In the genomic region with DNA sequence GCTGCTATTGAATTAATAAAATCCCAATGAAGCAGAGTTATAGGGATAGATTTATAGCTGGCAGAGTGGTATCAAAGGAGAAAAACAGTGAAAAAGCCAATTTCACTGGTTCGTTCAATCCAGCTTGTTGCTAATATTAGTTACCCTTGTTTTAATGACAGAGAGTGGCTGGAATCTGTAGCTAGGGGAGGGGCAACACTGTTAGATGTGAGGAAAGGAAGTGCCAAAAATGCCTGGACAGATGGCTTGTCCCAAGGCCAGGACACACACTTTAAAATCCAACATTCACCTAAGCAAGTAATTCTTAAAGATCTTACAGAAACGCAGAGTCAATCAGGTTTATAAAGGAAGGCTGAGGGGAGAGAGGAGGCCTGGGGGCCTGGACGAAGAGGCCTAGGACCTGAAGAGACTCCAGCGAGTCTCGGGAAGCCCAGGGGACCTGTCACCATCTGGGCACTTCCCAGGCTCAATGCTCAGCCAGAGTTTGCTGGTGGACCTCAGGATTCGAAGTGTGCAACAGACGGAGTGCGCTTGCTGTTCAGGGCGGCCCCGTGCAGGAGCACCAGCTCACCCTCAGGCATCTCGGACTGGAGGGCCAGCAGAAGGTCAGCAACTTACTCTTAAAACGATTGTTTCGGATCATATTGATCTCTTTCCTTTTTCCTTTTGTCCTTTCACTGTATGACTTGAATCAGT, we compare ENCODE assay signal across 19 cellular contexts. TPM values are rescaled to one million over a fixed set of nuclear protein-coding genes. Genes with fewer than 3 reads are reported as not detected.
A peak's percentile ranks its signal among the peaks of the same experiment; 100 is the strongest.
DNase-seq lines count a peak whose midpoint lies in the region; TF ChIP-seq lines count a peak whose summit lies in the region.
"Had no signal": no experiment of that assay in that cellular context is flagged by ENCODE, and none has a peak within 500 bp of the region (broad histone marks: within the 10 kb centered on the region; RNA-seq: fewer than 3 reads in every experiment).

No MANE protein-coding gene starts in this region.

- peak; percentile 43 for DNase-seq in AG10803 (ENCODE audit: low read depth)
- DNase-seq in GM03348 (ENCODE audit: low spot score): peak; percentile 57
- peak; percentile 46 for DNase-seq in cerebellum (ENCODE audit: low spot score)
- DNase-seq in myocyte (ENCODE audit: low read depth): peak; percentile 64
- no peak for DNase-seq in PC-9
- no peak for DNase-seq in stimulated activated CD4-positive, alpha-beta T cell treated with anti-CD3 and anti-CD28 coated beads, Interleukin-1b, Interleukin-23, amount 100 ng/mL, for 48 hours
- no peak for DNase-seq in DMS53 (lab: John Stamatoyannopoulos, UW)
- DNase-seq in NCI-H2171 treated with DMSO at 0.1 percent for 48 hours (lab: John Stamatoyannopoulos, UW): no peak
- DNase-seq: activated CD4-positive, alpha-beta T cell treated with anti-CD3 and anti-CD28 coated beads, Interleukin-2, amount 10 ng/mL, durations not matched to agents 24 days and 14 days; activated CD8-positive, alpha-beta memory T cell treated with anti-CD3 and anti-CD28 coated beads, Interleukin-2, amount 50 U/mL, for 4 hours; activated naive CD4-positive, alpha-beta T cell; aorta; immature natural killer cell; NCI-H1694 treated with DMSO at 0.1 percent for 48 hours; NCI-H226; NCI-H82; right lobe of liver; T-helper 1 cell had no signal

- no peaks in the 10 kb centered on the region for H3K27me3 ChIP-seq in PC-9 (ENCODE audit: insufficient read depth, low read depth)
- H3K27me3 ChIP-seq: right lobe of liver had no signal

- BruUV-seq in PC-9 (replicated peaks; lab: Mats Ljungman, UMichigan): no TSS peak

- no peaks in the 10 kb centered on the region; the same call in 1 of the 2 replicates for H4K20me1 ChIP-seq in PC-9 (ENCODE audit: insufficient read depth)

- no peak overlapping the region for H2AFZ ChIP-seq in PC-9

- no peaks in the 10 kb centered on the region for H3K9me3 ChIP-seq in PC-9 (ENCODE audit: insufficient read depth, low read depth)
- H3K9me3 ChIP-seq: right lobe of liver had no signal

- TF ChIP-seq CTCF in AG10803 (conservative IDR thresholded peaks at IDR 0.05; ENCODE audit: low read length) (no peak), PC-9 (conservative IDR thresholded peaks at IDR 0.05) (no peak)

- POLR2A ChIA-PET in PC-9 (lab: Charles Lee; ENCODE audit: unreplicated experiment): interaction anchor here (0.6 to 0.8 kb wide), 2 partner anchors 52 to 217 kb away, joined by 3 to 5 read pairs; a partner anchor contains a TSS

- H3K4me3 ChIP-seq in AG10803 (ENCODE audit: low read length) (no peak overlapping the region), PC-9 (no peak overlapping the region)
- H3K4me3 ChIP-seq: right lobe of liver had no signal

- no peaks in the 10 kb centered on the region for H3K9me2 ChIP-seq in PC-9 (ENCODE audit: insufficient read depth)

- peaks cover 7% of the 10 kb centered on the region; the same call in 1 of the 2 replicates for H3F3A ChIP-seq in PC-9 (ENCODE audit: insufficient read depth, low read depth)

- no peak overlapping the region for H3K27ac ChIP-seq in PC-9
- H3K27ac ChIP-seq: KMS-11, right lobe of liver had no signal

- CTCF ChIA-PET in PC-9 (lab: Charles Lee): no interaction called here

- peaks cover 30% of the 10 kb centered on the region for H3K36me3 ChIP-seq in PC-9 (ENCODE audit: low read depth)

- intact Hi-C loops in PC-9 (cut with micrococcal nuclease; ENCODE audit: unreplicated experiment): no loop called here

- no peak overlapping the region for H3K4me2 ChIP-seq in PC-9
- H3K4me2 ChIP-seq: KMS-11 had no signal

- H3K4me1 ChIP-seq in PC-9 (replicated peaks; ENCODE audit: insufficient read depth): peaks cover 9% of the 10 kb centered on the region
- H3K4me1 ChIP-seq: right lobe of liver had no signal

- no peaks in the 10 kb centered on the region for H3K79me2 ChIP-seq in PC-9 (ENCODE audit: low read depth)

RNA-seq across cellular contexts. Expression of a gene that starts 36.7 kb away (rescaled TPM):
- total RNA-seq in cerebellum (50.7 TPM), myocyte (154 TPM in 2 replicates), PC-9 (2021) (83.6 and 84.3 TPM in 2 replicates)
- polyA plus RNA-seq in myocyte (2012): 77.8 TPM

RNA-seq across cellular contexts. Expression of a gene that starts 37.6 kb away (rescaled TPM):
- total RNA-seq in cerebellum: 32.6 TPM
- 456 and 500 TPM in 2 replicates for total RNA-seq in myocyte
- polyA plus RNA-seq in myocyte (2012): 233 TPM
- 56.7 and 65.1 TPM in 2 replicates for total RNA-seq in PC-9 (2021)

RNA-seq across cellular contexts. Expression of a gene that starts 38.9 kb away (rescaled TPM):
- 15.5 TPM for total RNA-seq in cerebellum
- 25.2 and 42.2 TPM in 2 replicates for total RNA-seq in myocyte
- polyA plus RNA-seq in myocyte (2012): 16.8 TPM
- 12.6 and 13.4 TPM in 2 replicates for total RNA-seq in PC-9 (2021)

Comparison
In these comparisons a context has a peak if more than half of its experiments do, and no peak if none do; other contexts are left out.
1. DNase-seq: peak in AG10803 (single experiment), GM03348 (single experiment), cerebellum (single experiment) and myocyte (single experiment); none in PC-9 (0 of 2), stimulated activated CD4-positive, alpha-beta T cell treated with anti-CD3 and anti-CD28 coated beads, Interleukin-1b, Interleukin-23, amount 100 ng/mL, for 48 hours (single experiment), DMS53 (single experiment) and NCI-H2171 treated with DMSO at 0.1 percent for 48 hours (single experiment).